ENCODE assay signal across 1 cellular context in the genomic region with DNA sequence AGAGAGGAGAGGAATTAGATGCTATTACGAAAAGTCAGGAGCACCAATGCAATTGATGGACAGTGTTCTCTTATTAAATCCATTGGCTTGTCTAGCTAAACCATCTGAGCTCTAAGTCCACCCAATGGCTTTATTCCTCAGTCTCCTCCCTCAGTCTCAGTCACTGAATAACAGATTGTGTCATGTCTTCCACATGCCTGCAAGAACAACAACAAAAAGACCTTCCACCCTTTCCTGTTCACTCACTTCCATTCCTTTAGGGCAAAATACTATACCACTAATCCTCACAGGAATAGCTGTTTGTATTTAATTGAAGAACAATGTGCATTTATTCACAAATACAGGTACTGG.
TF ChIP-seq lines count a peak whose summit lies in the region.

No MANE protein-coding gene starts in this region.

TF ChIP-seq in GM12878, 131 proteins besides CTCF, POLR2A, EP300 and RAD21:
- TF ChIP-seq DPF2 (IDR thresholded peaks at IDR 0.05): 0 out of 2 replicates have a peak, but pooled peaks have one; percentile 3
- TF ChIP-seq, protein P1, sequence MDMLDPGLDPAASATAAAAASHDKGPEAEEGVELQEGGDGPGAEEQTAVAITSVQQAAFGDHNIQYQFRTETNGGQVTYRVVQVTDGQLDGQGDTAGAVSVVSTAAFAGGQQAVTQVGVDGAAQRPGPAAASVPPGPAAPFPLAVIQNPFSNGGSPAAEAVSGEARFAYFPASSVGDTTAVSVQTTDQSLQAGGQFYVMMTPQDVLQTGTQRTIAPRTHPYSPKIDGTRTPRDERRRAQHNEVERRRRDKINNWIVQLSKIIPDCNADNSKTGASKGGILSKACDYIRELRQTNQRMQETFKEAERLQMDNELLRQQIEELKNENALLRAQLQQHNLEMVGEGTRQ (IDR thresholded peaks at IDR 0.05; ENCODE audit: borderline replicate concordance, low read depth, low read length): no peak
